Comparison of ENCODE assay signal across 9 cellular contexts in genomic region chr1:95117207-95118018, GRCh38. TPM values are rescaled to one million over a fixed set of nuclear protein-coding genes. Genes with fewer than 3 reads are reported as not detected.
DNase-seq lines count a peak whose midpoint lies in the region; ATAC-seq and TF ChIP-seq lines count a peak whose summit lies in the region.
"Had no signal": no experiment of that assay in that cellular context is flagged by ENCODE, and none has a peak within 500 bp of the region (broad histone marks: within the 10 kb centered on the region; RNA-seq: fewer than 3 reads in every experiment).

Gene TLCD4, plus strand, starts transcription at chr1:95117355. Its CDS starts 26,547 bp downstream, at chr1:95143902.

- H3K4me1 Mint-ChIP-seq in central memory CD8-positive, alpha-beta T cell, result peaks cover 4% of the 10 kb centered on the region

- peak within 1 kb of the TSS; percentile 77 for H3K4me3 Mint-ChIP-seq in central memory CD8-positive, alpha-beta T cell

- in situ Hi-C loops in G401 (cut with HindIII; ENCODE audit: low sequenced_read_pairs), result no loop called here

- no peak within 1 kb of the TSS for H3K27ac Mint-ChIP-seq in central memory CD8-positive, alpha-beta T cell (ENCODE audit: low read depth)

- no peaks in the 10 kb centered on the region for H3K36me3 ChIP-seq in HEK293 (ENCODE audit: control insufficient read depth in 2 of 2, insufficient read depth in 1 of 2, low read length in 2 of 2)

- peak within 1 kb of the TSS; percentile 84 for H3K27ac ChIP-seq in HEK293 (ENCODE audit: extremely low read depth, low read depth, low read length)

- ATAC-seq in central memory CD8-positive, alpha-beta T cell (replicated peaks; ENCODE audit: extremely low read depth, poor library complexity, severe bottlenecking), result peak; percentile 47

- DNase-seq in G401 (ENCODE audit: low spot score), result peak; percentile 70
- peak; percentile 41 for DNase-seq in NB4 (ENCODE audit: low read depth)
- DNase-seq in central memory CD8-positive, alpha-beta T cell (ENCODE audit: low spot score in 2 of 2), result no peak
- DNase-seq in kidney tubule cell (ENCODE audit: low spot score), result peak; percentile 74
- DNase-seq in stimulated activated CD4-positive, alpha-beta T cell treated with anti-CD3 and anti-CD28 coated beads, Interleukin-1b, Interleukin-23, amount 100 ng/mL, for 48 hours, result peak; percentile 8
- no peak for DNase-seq in inferior parietal cortex (ENCODE audit: extremely low spot score)

- POLR2A ChIA-PET in HEK293 (lab: Yijun Ruan, JAX), result interaction anchor here (0.6 to 2.8 kb wide), 9 partner anchors 10 to 481 kb away, joined by 3 to 21 read pairs (median 3); partner anchors contain the start of genes ALG14 and RWDD3

- peaks cover 1% of the 10 kb centered on the region for H3K36me3 Mint-ChIP-seq in central memory CD8-positive, alpha-beta T cell (ENCODE audit: insufficient read depth)

- no peaks in the 10 kb centered on the region for H3K9me3 ChIP-seq in HEK293 (ENCODE audit: control insufficient read depth, insufficient read depth, low read depth, low read length)

- no peaks in the 10 kb centered on the region for H3K4me1 ChIP-seq in HEK293 (ENCODE audit: control insufficient read depth, insufficient read depth, low read length)

- peaks cover 61% of the 10 kb centered on the region for H3K27me3 Mint-ChIP-seq in central memory CD8-positive, alpha-beta T cell

- peak within 1 kb of the TSS; percentile 73 for H3K4me3 ChIP-seq in HEK293 (ENCODE audit: low read depth, low read length)
- peak within 1 kb of the TSS; percentile 42 for H3K4me3 ChIP-seq in NB4 (ENCODE audit: low read depth, low read length)
- peak within 1 kb of the TSS; percentile 72 for H3K4me3 ChIP-seq in WI38 (ENCODE audit: low read depth, low read length)

- H3K9me3 Mint-ChIP-seq in central memory CD8-positive, alpha-beta T cell, result no peaks in the 10 kb centered on the region

- CTCF ChIA-PET in HEK293 (lab: Yijun Ruan, JAX), result interaction anchor here (0.6 to 3.5 kb wide), 15 partner anchors 11 to 172 kb away, joined by 3 to 29 read pairs (median 4); partner anchors contain the start of genes ALG14 and RWDD3

- no peak for TF ChIP-seq CTCF in HEK293 (tag by site-specific recombination; IDR thresholded peaks at IDR 0.05)
- no peak for TF ChIP-seq CTCF in NB4 (IDR thresholded peaks at IDR 0.05; ENCODE audit: low read depth, low read length)
- TF ChIP-seq CTCF in WI38 (IDR thresholded peaks at IDR 0.05; ENCODE audit: low read depth, low read length), result no peak

- TF ChIP-seq POLR2A in NB4 (IDR thresholded peaks at IDR 0.05; ENCODE audit: extremely low read depth, insufficient read length), result no peak

TF ChIP-seq in HEK293, 187 proteins besides CTCF, POLR2A, EP300 and RAD21 (continues in another document):
- TF ChIP-seq KLF7 (tag by site-specific recombination; IDR thresholded peaks at IDR 0.05; ENCODE audit: borderline replicate concordance) (no peak), ZNF184 (tag by site-specific recombination; IDR thresholded peaks at IDR 0.05) (no peak), KLF16 (tag by site-specific recombination; IDR thresholded peaks at IDR 0.05) (no peak; the same call in 1 of the 2 replicates), ZNF2 (tag by site-specific recombination; IDR thresholded peaks at IDR 0.05) (no peak), ZSCAN30 (tag by site-specific recombination; IDR thresholded peaks at IDR 0.05) (peak; percentile 74), ZNF157 (tag by site-specific recombination; IDR thresholded peaks at IDR 0.05) (no peak), ZBTB49 (tag by site-specific recombination; IDR thresholded peaks at IDR 0.05; ENCODE audit: low read depth) (no peak), ZBTB10 (tag by site-specific recombination; IDR thresholded peaks at IDR 0.05) (no peak), ZBTB20 (tag by site-specific recombination; IDR thresholded peaks at IDR 0.05) (peak; percentile 88), ZBTB26 (tag by site-specific recombination; optimal IDR thresholded peaks at IDR 0.05) (peak; percentile 67), ZEB2 (tag by site-specific recombination; IDR thresholded peaks at IDR 0.05) (0 out of 2 replicates have a peak, but pooled peaks have one; percentile 15), REPIN1 (tag by site-specific recombination; IDR thresholded peaks at IDR 0.05; ENCODE audit: low read depth) (no peak), ZNF776 (tag by site-specific recombination; IDR thresholded peaks at IDR 0.05; ENCODE audit: borderline replicate concordance) (no peak), PRDM1 (tag by site-specific recombination; IDR thresholded peaks at IDR 0.05) (no peak), ZNF112 (tag by site-specific recombination; IDR thresholded peaks at IDR 0.05) (no peak), SCRT2 (tag by site-specific recombination; IDR thresholded peaks at IDR 0.05) (no peak), ZNF692 (tag by site-specific recombination; IDR thresholded peaks at IDR 0.05) (peak; percentile 97), KLF9 (tag by site-specific recombination; IDR thresholded peaks at IDR 0.05; ENCODE audit: low read depth) (peak; percentile 88; the same call in 1 of the 2 replicates), OSR2 (tag by site-specific recombination; IDR thresholded peaks at IDR 0.05) (peak; percentile 62), KLF10 (tag by site-specific recombination; IDR thresholded peaks at IDR 0.05) (peak; percentile 52; the same call in 1 of the 2 replicates), ZNF404 (tag by site-specific recombination; IDR thresholded peaks at IDR 0.05) (no peak), ZNF549 (tag by site-specific recombination; IDR thresholded peaks at IDR 0.05) (no peak)

RNA-seq across cellular contexts. Expression of gene TLCD4, which starts in this region (rescaled TPM):
- total RNA-seq in G401 (2014; rRNA removed; shearing (Covaris generic)), result 0.06 and 6.2 TPM in 2 replicates
- total RNA-seq: glomerular endothelial cell had no signal

Comparison
In these comparisons a context has a peak if more than half of its experiments do, and no peak if none do; other contexts are left out.
1. DNase-seq: peak in G401 (single experiment), NB4 (single experiment), kidney tubule cell (single experiment) and stimulated activated CD4-positive, alpha-beta T cell treated with anti-CD3 and anti-CD28 coated beads, Interleukin-1b, Interleukin-23, amount 100 ng/mL, for 48 hours (single experiment); none in central memory CD8-positive, alpha-beta T cell (0 of 2) and inferior parietal cortex (single experiment).
2. Peak in every context shown above with its lines, with median percentiles within 50 percentile points of each other: H3K4me3 ChIP-seq.